ENCODE assay signal across 11 cellular contexts in genomic region chr6:56904068-56904467, GRCh38. TPM values are rescaled to one million over a fixed set of nuclear protein-coding genes. Genes with fewer than 3 reads are reported as not detected.
DNase-seq lines count a peak whose midpoint lies in the region; ATAC-seq, FAIRE-seq and TF ChIP-seq lines count a peak whose summit lies in the region.
"Had no signal": no experiment of that assay in that cellular context is flagged by ENCODE, and none has a peak within 500 bp of the region (broad histone marks: within the 10 kb centered on the region; RNA-seq: fewer than 3 reads in every experiment).

No MANE protein-coding gene starts in this region.

- no peak overlapping the region for H2BK120ac ChIP-seq in mesenchymal stem cell (ENCODE audit: low read depth, low read length)

- H3K4me3 Mint-ChIP-seq in HFFc6: no peak overlapping the region
- no peak overlapping the region for H3K4me3 Mint-ChIP-seq in stimulated activated naive CD8-positive, alpha-beta T cell treated with anti-CD3 and anti-CD28 coated beads, Interleukin-15, amount 100 ng/mL, for 72 hours
- H3K4me3 Mint-ChIP-seq: CD4-positive, alpha-beta T cell; T-cell had no signal

- H4K20me1 ChIP-seq in PC-3 (ENCODE audit: low read length) (no peaks in the 10 kb centered on the region), endothelial cell of umbilical vein (replicated peaks; ENCODE audit: control insufficient read depth, extremely low read depth, insufficient read depth, low read length) (no peaks in the 10 kb centered on the region)

- intact Hi-C loops in PC-3 (cut with micrococcal nuclease): loop anchor here (1.0 to 5.0 kb wide), 5 partner anchors 51 to 412 kb away; partner anchors contain the start of genes BAG2 and BEND6
- intact Hi-C loops in endothelial cell of umbilical vein (cut with micrococcal nuclease): loop anchor here (1.0 to 5.0 kb wide), 5 partner anchors 37 to 412 kb away; partner anchors contain the start of gene BEND6

- no peak for DNase-seq in HFFc6
- peak; percentile 26 for DNase-seq in PC-3
- DNase-seq in endothelial cell of umbilical vein (ENCODE audit: low read depth, low spot score): no peak
- no peak for DNase-seq in mesenchymal stem cell
- DNase-seq in stimulated activated naive CD8-positive, alpha-beta T cell treated with anti-CD3 and anti-CD28 coated beads, Interleukin-15, amount 100 ng/mL, for 72 hours: no peak
- DNase-seq in T1000 (lab: John Stamatoyannopoulos, UW): no peak
- DNase-seq: GOT3, NCI-H2029 had no signal

- no peaks in the 10 kb centered on the region for H3K79me2 ChIP-seq in PC-3 (ENCODE audit: low read length)
- no peaks in the 10 kb centered on the region for H3K79me2 ChIP-seq in endothelial cell of umbilical vein (ENCODE audit: control insufficient read depth, insufficient read depth, low read length)

- H3K27me3 Mint-ChIP-seq in HFFc6 (ENCODE audit: insufficient read depth): no peaks in the 10 kb centered on the region
- no peaks in the 10 kb centered on the region for H3K27me3 Mint-ChIP-seq in stimulated activated naive CD8-positive, alpha-beta T cell treated with anti-CD3 and anti-CD28 coated beads, Interleukin-15, amount 100 ng/mL, for 72 hours

- no peak overlapping the region for H3K14ac ChIP-seq in mesenchymal stem cell (ENCODE audit: low read length in 2 of 2)

- H3K4me2 ChIP-seq in PC-3 (ENCODE audit: low read length) (peak overlapping the region; percentile 53; the same call in 1 of the 2 replicates), endothelial cell of umbilical vein (ENCODE audit: insufficient read depth, low read length) (peak overlapping the region; percentile 79), mesenchymal stem cell (ENCODE audit: low read length, poor library complexity, severe bottlenecking) (no peak overlapping the region)

- H3F3A ChIP-seq in PC-3 (ENCODE audit: low read length, unreplicated experiment): no peaks in the 10 kb centered on the region

- no peak overlapping the region for H3K27ac ChIP-seq in PC-3 (ENCODE audit: low read length)
- H3K27ac ChIP-seq in endothelial cell of umbilical vein (ENCODE audit: insufficient read depth, low read depth, low read length): peak overlapping the region; percentile 38
- no peak overlapping the region for H3K27ac ChIP-seq in mesenchymal stem cell (ENCODE audit: low read length, poor library complexity, severe bottlenecking)

- H2BK5ac ChIP-seq in mesenchymal stem cell (ENCODE audit: low read depth, low read length, poor library complexity, severe bottlenecking): no peak overlapping the region

- H3K79me1 ChIP-seq in mesenchymal stem cell (replicated peaks; ENCODE audit: low read length, poor library complexity, severe bottlenecking): peaks cover 15% of the 10 kb centered on the region

- no peak overlapping the region for H4K91ac ChIP-seq in mesenchymal stem cell (ENCODE audit: low read length)

- H3K36me3 Mint-ChIP-seq in HFFc6 (ENCODE audit: low read depth): peaks cover 11% of the 10 kb centered on the region
- H3K36me3 Mint-ChIP-seq: T-cell had no signal

- no CpG with 5 or more reads among the region's 3 CpGs for WGBS in mesenchymal stem cell

- H3K36me3 ChIP-seq in PC-3 (ENCODE audit: low read depth, low read length): peaks cover 3% of the 10 kb centered on the region; the same call in 1 of the 2 replicates
- no peaks in the 10 kb centered on the region for H3K36me3 ChIP-seq in endothelial cell of umbilical vein (ENCODE audit: control insufficient read depth in 2 of 2, extremely low read depth in 1 of 2, insufficient read depth in 2 of 2, low read length in 2 of 2)
- H3K36me3 ChIP-seq in mesenchymal stem cell (ENCODE audit: control insufficient read depth in 1 of 2, insufficient read depth in 2 of 2, low read depth in 1 of 2, low read length in 2 of 2): peaks cover 3 to 18% of the 10 kb centered on the region in 2 experiments

- no peak overlapping the region for H2AK5ac ChIP-seq in mesenchymal stem cell (ENCODE audit: low read length, severe bottlenecking)

- no peak for FAIRE-seq in endothelial cell of umbilical vein (lab: Jason Lieb, UNC)

- H3K27me3 ChIP-seq in PC-3 (ENCODE audit: low read length) (no peaks in the 10 kb centered on the region), endothelial cell of umbilical vein (ENCODE audit: control insufficient read depth in 2 of 2, insufficient read depth in 2 of 2, low read length in 2 of 2) (no peaks in the 10 kb centered on the region), mesenchymal stem cell (ENCODE audit: control insufficient read depth in 1 of 2, insufficient read depth in 1 of 2, low read length in 2 of 2) (no peaks in the 10 kb centered on the region)

- peaks cover 87% of the 10 kb centered on the region for H3K4me1 Mint-ChIP-seq in HFFc6 (ENCODE audit: low read depth)
- H3K4me1 Mint-ChIP-seq in stimulated activated naive CD8-positive, alpha-beta T cell treated with anti-CD3 and anti-CD28 coated beads, Interleukin-15, amount 100 ng/mL, for 72 hours: no peaks in the 10 kb centered on the region

- no peaks in the 10 kb centered on the region for H3K9me1 ChIP-seq in endothelial cell of umbilical vein (replicated peaks; ENCODE audit: control insufficient read depth, extremely low read depth, insufficient read depth, low read length)

- ATAC-seq in PC-3 (peak; percentile 14), HG03460 (IDR thresholded peaks at IDR 0.05; ENCODE audit: unreplicated experiment) (no peak)
- no peak for ATAC-seq in stimulated activated naive CD8-positive, alpha-beta T cell treated with anti-CD3 and anti-CD28 coated beads, Interleukin-15, amount 100 ng/mL, for 72 hours

- TF ChIP-seq CTCF in HFFc6 (IDR thresholded peaks at IDR 0.05) (no peak), PC-3 (conservative IDR thresholded peaks at IDR 0.05; ENCODE audit: low read depth, low read length) (no peak), endothelial cell of umbilical vein (IDR thresholded peaks at IDR 0.05; ENCODE audit: extremely low read depth in 1 of 2, insufficient read depth in 1 of 2, low read depth in 1 of 2, low read length in 2 of 2) (no peak)

- peak overlapping the region; percentile 5; the same call in 1 of the 2 replicates for H3K27ac Mint-ChIP-seq in HFFc6
- H3K27ac Mint-ChIP-seq in stimulated activated naive CD8-positive, alpha-beta T cell treated with anti-CD3 and anti-CD28 coated beads, Interleukin-15, amount 100 ng/mL, for 72 hours: no peak overlapping the region
- H3K27ac Mint-ChIP-seq: CD4-positive, alpha-beta T cell; T-cell had no signal

- no peak overlapping the region for H3K18ac ChIP-seq in mesenchymal stem cell (ENCODE audit: low read depth in 1 of 2, low read length in 2 of 2)

- no peaks in the 10 kb centered on the region for H3K9me2 ChIP-seq in PC-3 (replicated peaks; ENCODE audit: low read length)

- no peak overlapping the region for H3K4me3 ChIP-seq in PC-3 (ENCODE audit: low read length)
- H3K4me3 ChIP-seq in endothelial cell of umbilical vein (replicated peaks in 1 of 3; ENCODE audit: insufficient read depth in 1 of 3, low read depth in 1 of 3, low read length in 3 of 3): no peak overlapping the region
- no peak overlapping the region for H3K4me3 ChIP-seq in mesenchymal stem cell (ENCODE audit: insufficient read depth in 1 of 2, low read depth in 1 of 2, low read length in 2 of 2)

- no peak overlapping the region for H3K23ac ChIP-seq in mesenchymal stem cell (ENCODE audit: low read length in 2 of 2)

- H3K9ac ChIP-seq in PC-3 (ENCODE audit: low read length) (no peak overlapping the region), endothelial cell of umbilical vein (replicated peaks; ENCODE audit: extremely low read depth, insufficient read depth, low read length) (peak overlapping the region; percentile 35), mesenchymal stem cell (ENCODE audit: low read length) (peak overlapping the region; percentile 38)

- no peak for TF ChIP-seq POLR2A in endothelial cell of umbilical vein (IDR thresholded peaks at IDR 0.05; ENCODE audit: low read depth, low read length)

- no TSS peak for BruUV-seq in PC-3 (replicated peaks; lab: Mats Ljungman, UMichigan)
- BruUV-seq in endothelial cell of umbilical vein (replicated peaks; lab: Mats Ljungman, UMichigan): no TSS peak

- no peaks in the 10 kb centered on the region for H3K9me3 Mint-ChIP-seq in HFFc6
- H3K9me3 Mint-ChIP-seq in stimulated activated naive CD8-positive, alpha-beta T cell treated with anti-CD3 and anti-CD28 coated beads, Interleukin-15, amount 100 ng/mL, for 72 hours: no peaks in the 10 kb centered on the region
- H3K9me3 Mint-ChIP-seq: CD4-positive, alpha-beta T cell; T-cell had no signal

- H3K9me3 ChIP-seq in PC-3 (ENCODE audit: low read length) (no peaks in the 10 kb centered on the region), endothelial cell of umbilical vein (replicated peaks; ENCODE audit: control insufficient read depth, insufficient read depth, low read length) (no peaks in the 10 kb centered on the region), mesenchymal stem cell (ENCODE audit: control insufficient read depth, low read length) (no peaks in the 10 kb centered on the region)

- no peak overlapping the region for H4K8ac ChIP-seq in mesenchymal stem cell (ENCODE audit: low read length)

- H3K4me1 ChIP-seq in PC-3 (ENCODE audit: insufficient read depth, low read length) (peaks cover 39% of the 10 kb centered on the region), endothelial cell of umbilical vein (ENCODE audit: control insufficient read depth, extremely low read depth, insufficient read depth, low read length) (peaks cover 10% of the 10 kb centered on the region), mesenchymal stem cell (ENCODE audit: control insufficient read depth, insufficient read depth, low read depth, low read length) (no peaks in the 10 kb centered on the region)

- CTCF ChIA-PET in PC-3 (lab: Charles Lee): interaction anchor here (0.5 to 1.6 kb wide), 18 partner anchors 24 to 420 kb away, joined by 3 to 14 read pairs (median 4); partner anchors contain the start of gene BEND6
- CTCF ChIA-PET in endothelial cell of umbilical vein (lab: Charles Lee): interaction anchor here (0.6 to 5.2 kb wide), 72 partner anchors 9 to 543 kb away, joined by 3 to 170 read pairs (median 6); partner anchors contain the start of genes BAG2, BEND6, KIAA1586 and PRIM2

- POLR2A ChIA-PET in PC-3 (lab: Charles Lee; ENCODE audit: unreplicated experiment) (interaction anchor here (0.6 kb wide), 1 partner anchor 114 kb away, joined by 5 read pairs; no protein-coding TSS in a partner anchor), endothelial cell of umbilical vein (lab: Charles Lee) (interaction anchor here (0.9 kb wide), 1 partner anchor 51 kb away, joined by 3 read pairs; the partner anchor contains the start of gene BEND6)

- dilution Hi-C loops in endothelial cell of umbilical vein (cut with MboI; ENCODE audit: extremely low pct_ligation_motif_present, low sequenced_read_pairs): no loop called here

- no peak overlapping the region for H2BK12ac ChIP-seq in mesenchymal stem cell (ENCODE audit: low read length in 2 of 2)

- H3K4ac ChIP-seq in mesenchymal stem cell (ENCODE audit: low read depth in 1 of 2, low read length in 2 of 2): no peak overlapping the region

- H2BK15ac ChIP-seq in mesenchymal stem cell (ENCODE audit: low read depth, poor library complexity, severe bottlenecking): no peak overlapping the region

- H2AFZ ChIP-seq in PC-3 (ENCODE audit: low read length) (no peak overlapping the region), endothelial cell of umbilical vein (ENCODE audit: low read depth, low read length) (no peak overlapping the region), mesenchymal stem cell (ENCODE audit: low read depth, low read length) (no peak overlapping the region)

RNA-seq across cellular contexts. Expression of gene BEND6, which starts 50.8 kb away (rescaled TPM):
- 10 to 100 TPM in 3 of 6 experiments, 1 to 10 TPM in 3; 9.4 to 11.0 (median 10.0) TPM for total RNA-seq in HFFc6 (2021; fragmentation: NEBNext Ultra II Directional; extraction: Animal tissue kit (Norgen Biotek cat#: 25700))
- 0.58 and 1.3 TPM in 2 replicates for total RNA-seq in PC-3 (2014; rRNA removed)
- 0.35 and 0.66 TPM in 2 replicates for total RNA-seq in endothelial cell of umbilical vein
- polyA plus RNA-seq in endothelial cell of umbilical vein: 0.13 and 0.15 TPM in 2 replicates
- 0.37 and 0.38 TPM in 2 replicates for polyA plus RNA-seq in endothelial cell of umbilical vein (2011; cell fraction: cytosol; rRNA removed)
- polyA plus RNA-seq in endothelial cell of umbilical vein (2011; cell fraction: nucleus; rRNA removed): 0.40 and 0.43 TPM in 2 replicates
- polyA plus RNA-seq in endothelial cell of umbilical vein (2012): 1.1 and 1.4 TPM in 2 replicates
- polyA minus RNA-seq in endothelial cell of umbilical vein: not detected in 2 replicates
- polyA minus RNA-seq in endothelial cell of umbilical vein (2011; cell fraction: cytosol; rRNA and poly(A)+ RNA removed): 0.31 TPM
- 0.14 TPM in 1 of 2 replicates, not detected in the other for polyA minus RNA-seq in endothelial cell of umbilical vein (2011; cell fraction: nucleus; rRNA and poly(A)+ RNA removed)
- polyA plus RNA-seq in mesenchymal stem cell (2013, experiment 1 of 2): 3.2 TPM
- polyA plus RNA-seq in mesenchymal stem cell (2013, experiment 2 of 2): 3.9 TPM
- total RNA-seq: CD4-positive, alpha-beta T cell; T-cell had no signal
